ENCODE assay signal across 19 cellular contexts in the genomic region with DNA sequence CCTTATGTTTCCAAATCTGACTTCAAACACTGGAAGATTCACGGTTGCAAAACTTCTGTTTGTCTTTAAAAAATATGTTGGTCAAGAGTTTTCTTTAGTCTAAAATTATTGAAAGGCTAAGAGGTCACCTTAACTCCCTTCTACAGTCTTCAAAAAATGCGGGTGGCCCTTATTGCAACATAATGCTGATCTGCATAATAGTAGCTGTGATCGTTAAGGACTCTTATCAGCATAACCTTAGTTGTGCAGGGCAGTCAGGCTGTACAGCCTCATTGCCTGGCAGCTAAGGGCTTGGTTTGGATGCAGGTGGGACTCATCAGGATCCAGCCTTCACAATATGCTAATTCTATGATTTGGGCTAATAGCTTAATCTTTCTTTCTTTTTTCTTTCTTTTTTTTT. TPM values are rescaled to one million over a fixed set of nuclear protein-coding genes. Genes with fewer than 3 reads are reported as not detected.
A peak's percentile ranks its signal among the peaks of the same experiment; 100 is the strongest.
DNase-seq lines count a peak whose midpoint lies in the region; ATAC-seq, FAIRE-seq and TF ChIP-seq lines count a peak whose summit lies in the region.
"Had no signal": no experiment of that assay in that cellular context is flagged by ENCODE, and none has a peak within 500 bp of the region (broad histone marks: within the 10 kb centered on the region; RNA-seq: fewer than 3 reads in every experiment).

No MANE protein-coding gene starts in this region.

- H3K36me3 ChIP-seq in kidney (ENCODE audit: control insufficient read depth in 1 of 2, insufficient read depth in 2 of 2, low read length in 2 of 2) (peaks cover 8 to 10% of the 10 kb centered on the region in 2 donors), parathyroid adenoma (ENCODE audit: control insufficient read depth, insufficient read depth, low read length) (no peaks in the 10 kb centered on the region)

- H3K9me3 Mint-ChIP-seq in progenitor cell of endocrine pancreas (ENCODE audit: low read depth), result no peaks in the 10 kb centered on the region
- H3K9me3 Mint-ChIP-seq in HFFc6, result no peaks in the 10 kb centered on the region
- H3K9me3 Mint-ChIP-seq: H9 had no signal

- intact Hi-C loops in kidney (cut with DNase I), result no loop called here

- H3K9me3 ChIP-seq in kidney (ENCODE audit: control insufficient read depth in 1 of 2, low read length in 2 of 2), result no peaks in the 10 kb centered on the region
- H3K9me3 ChIP-seq in parathyroid adenoma (ENCODE audit: control insufficient read depth, low read length), result no peaks in the 10 kb centered on the region

- H3K4me3 Mint-ChIP-seq in progenitor cell of endocrine pancreas (ENCODE audit: low read depth) (no peak overlapping the region), HFFc6 (no peak overlapping the region)
- H3K4me3 Mint-ChIP-seq: CD14-positive monocyte, H9 had no signal

- peaks cover 24% of the 10 kb centered on the region for H3K36me3 Mint-ChIP-seq in progenitor cell of endocrine pancreas (ENCODE audit: insufficient read depth)
- H3K36me3 Mint-ChIP-seq in HFFc6 (ENCODE audit: low read depth), result no peaks in the 10 kb centered on the region
- H3K36me3 Mint-ChIP-seq: CD14-positive monocyte had no signal

- H3K4me1 Mint-ChIP-seq in progenitor cell of endocrine pancreas (ENCODE audit: low read depth) (peaks cover 20% of the 10 kb centered on the region), HFFc6 (ENCODE audit: low read depth) (no peaks in the 10 kb centered on the region)
- H3K4me1 Mint-ChIP-seq: CD14-positive monocyte had no signal

- H3K27ac ChIP-seq in kidney (ENCODE audit: low read depth in 2 of 2, low read length in 2 of 2) (no peak overlapping the region), parathyroid adenoma (peak overlapping the region; percentile 69)
- H3K27ac ChIP-seq: RWPE1 had no signal

- H2AFZ ChIP-seq in parathyroid adenoma, result no peak overlapping the region

- no peaks in the 10 kb centered on the region for H3K27me3 Mint-ChIP-seq in progenitor cell of endocrine pancreas
- H3K27me3 Mint-ChIP-seq in HFFc6 (ENCODE audit: insufficient read depth), result peaks cover 6% of the 10 kb centered on the region; the same call in 1 of the 2 replicates

- no peaks in the 10 kb centered on the region for H3K4me1 ChIP-seq in kidney (ENCODE audit: control insufficient read depth in 1 of 2, insufficient read depth in 1 of 2, low read depth in 1 of 2, low read length in 2 of 2)
- peaks cover 29% of the 10 kb centered on the region for H3K4me1 ChIP-seq in parathyroid adenoma

- TF ChIP-seq CTCF in kidney (IDR thresholded peaks at IDR 0.05; ENCODE audit: borderline replicate concordance, extremely low read depth, insufficient read depth), result no peak
- TF ChIP-seq CTCF in parathyroid adenoma (IDR thresholded peaks at IDR 0.05), result no peak
- no peak for TF ChIP-seq CTCF in progenitor cell of endocrine pancreas (IDR thresholded peaks at IDR 0.05; ENCODE audit: unreplicated experiment)
- TF ChIP-seq CTCF in HFFc6 (IDR thresholded peaks at IDR 0.05), result no peak

- FAIRE-seq in endometrium (lab: Jason Lieb, UNC) (peak; percentile 97), kidney (lab: Jason Lieb, UNC) (no peak)

- H3K9ac ChIP-seq in kidney (ENCODE audit: low read length in 2 of 2), result no peak overlapping the region
- H3K9ac ChIP-seq in parathyroid adenoma, result no peak overlapping the region

- no peak for ATAC-seq in HG03097 (IDR thresholded peaks at IDR 0.05; ENCODE audit: low FRiP score, unreplicated experiment)

- no peaks in the 10 kb centered on the region for H3K27me3 ChIP-seq in parathyroid adenoma (ENCODE audit: control insufficient read depth, insufficient read depth, low read length)

- peak; percentile 24 for DNase-seq in NCI-H226
- peak; percentile 61 for DNase-seq in kidney
- DNase-seq in progenitor cell of endocrine pancreas (ENCODE audit: low spot score, unreplicated experiment), result no peak
- no peak for DNase-seq in NCI-H446 (lab: John Stamatoyannopoulos, UW)
- no peak for DNase-seq in HFFc6
- DNase-seq: COR-L47; H9; MV-4-11; NCI-H1417 treated with DMSO at 0.1 percent for 48 hours; NCI-H2029; NCI-H2171 treated with DMSO at 0.1 percent for 48 hours; NCI-H524 treated with DMSO at 0.1 percent for 48 hours; NK-92 treated with Interleukin-12 subunit alpha and Interleukin-12 subunit beta, amount 100 ng/mL, for 24 hours; OCI-M1 had no signal

- H3K79me2 ChIP-seq in parathyroid adenoma, result peaks cover 35% of the 10 kb centered on the region

- no peak overlapping the region for H3K4me3 ChIP-seq in kidney (ENCODE audit: low read length in 2 of 2)
- peak overlapping the region; percentile 32 for H3K4me3 ChIP-seq in parathyroid adenoma (ENCODE audit: low read depth, low read length)

- no peak overlapping the region for H3K4me2 ChIP-seq in parathyroid adenoma (ENCODE audit: low read length)

- H3K27ac Mint-ChIP-seq in progenitor cell of endocrine pancreas (no peak overlapping the region), HFFc6 (no peak overlapping the region)
- H3K27ac Mint-ChIP-seq: CD14-positive monocyte, H9 had no signal

RNA-seq across cellular contexts. Expression of a gene that starts 15.0 kb away (rescaled TPM):
- total RNA-seq in kidney (63.8 TPM), progenitor cell of endocrine pancreas (117 and 121 TPM in 2 replicates)
- 10.4 TPM for polyA plus RNA-seq in kidney (ENCODE audit: insufficient read depth, low read depth, low replicate concordance)
- total RNA-seq in HFFc6 (2021; fragmentation: NEBNext Ultra II Directional; extraction: Animal tissue kit (Norgen Biotek cat#: 25700)), result 1 to 10 TPM; 1.3 to 2.1 (median 2.0) TPM
- polyA plus RNA-seq: CD14-positive monocyte had no signal

Comparison
In these comparisons a context has a peak if more than half of its experiments do, and no peak if none do; other contexts are left out.
1. DNase-seq: peak in NCI-H226 (single experiment) and kidney (single experiment); none in progenitor cell of endocrine pancreas (single experiment), NCI-H446 (0 of 2) and HFFc6 (single experiment).
2. RNA of a gene that starts 15.0 kb away (total RNA-seq): 117 to 121 TPM in progenitor cell of endocrine pancreas and 63.8 TPM in kidney (single experiment); 1.3 to 2.1 TPM in HFFc6; every median in the first group is over 10 times any median in the second.